In genomic region chr11:1557904-1558831, GRCh38 we compare ENCODE assay signal across 9 cellular contexts. TPM values are rescaled to one million over a fixed set of nuclear protein-coding genes. Genes with fewer than 3 reads are reported as not detected.
DNase-seq lines count a peak whose midpoint lies in the region; ATAC-seq lines count a peak whose summit lies in the region.
"Had no signal": no experiment of that assay in that cellular context is flagged by ENCODE, and none has a peak within 500 bp of the region (broad histone marks: within the 10 kb centered on the region; RNA-seq: fewer than 3 reads in every experiment).

No MANE protein-coding gene starts in this region.

- H3K9me3 Mint-ChIP-seq in natural killer cell treated with Interleukin-12 subunit alpha and Interleukin-12 subunit beta and Interleukin-15 and Interleukin-18, amount 100 ng/mL, for 72 hours = no peaks in the 10 kb centered on the region

- DNase-seq in AG08395 (ENCODE audit: low spot score) (peak; percentile 93), RPMI7951 (ENCODE audit: low read depth) (peak; percentile 65), fibroblast of gingiva (ENCODE audit: low read depth) (peak; percentile 77), SW 1271 (lab: John Stamatoyannopoulos, UW) (no peak), NAMALWA (ENCODE audit: low spot score) (no peak)
- DNase-seq in natural killer cell treated with Interleukin-12 subunit alpha and Interleukin-12 subunit beta and Interleukin-15 and Interleukin-18, amount 100 ng/mL, for 72 hours (ENCODE audit: low spot score) = peak; percentile 38
- DNase-seq in activated CD4-positive, CD25-positive, alpha-beta regulatory T cell (lab: John Stamatoyannopoulos, UW) = no peak
- DNase-seq: COR-L47 had no signal

- H3K36me3 Mint-ChIP-seq in natural killer cell treated with Interleukin-12 subunit alpha and Interleukin-12 subunit beta and Interleukin-15 and Interleukin-18, amount 100 ng/mL, for 72 hours = no peaks in the 10 kb centered on the region

- peaks cover 0 to 8% of the 10 kb centered on the region in 2 donors for H3K27me3 Mint-ChIP-seq in natural killer cell treated with Interleukin-12 subunit alpha and Interleukin-12 subunit beta and Interleukin-15 and Interleukin-18, amount 100 ng/mL, for 72 hours

- no peak overlapping the region for H3K27ac Mint-ChIP-seq in natural killer cell treated with Interleukin-12 subunit alpha and Interleukin-12 subunit beta and Interleukin-15 and Interleukin-18, amount 100 ng/mL, for 72 hours

- H3K4me1 Mint-ChIP-seq in natural killer cell treated with Interleukin-12 subunit alpha and Interleukin-12 subunit beta and Interleukin-15 and Interleukin-18, amount 100 ng/mL, for 72 hours (ENCODE audit: low read depth in 2 of 2) = no peaks in the 10 kb centered on the region

- ATAC-seq in natural killer cell treated with Interleukin-12 subunit alpha and Interleukin-12 subunit beta and Interleukin-15 and Interleukin-18, amount 100 ng/mL, for 72 hours = no peak
- no peak for ATAC-seq in HG03378 (IDR thresholded peaks at IDR 0.05; ENCODE audit: unreplicated experiment)

- no peak overlapping the region for H3K4me3 Mint-ChIP-seq in natural killer cell treated with Interleukin-12 subunit alpha and Interleukin-12 subunit beta and Interleukin-15 and Interleukin-18, amount 100 ng/mL, for 72 hours

RNA-seq across cellular contexts. Expression of gene DUSP8, which starts 13.9 kb away (rescaled TPM):
- total RNA-seq in RPMI7951 (2014; rRNA removed; shearing (Covaris generic)) = 0.10 and 0.24 TPM in 2 replicates
- total RNA-seq in natural killer cell treated with Interleukin-12 subunit alpha and Interleukin-12 subunit beta and Interleukin-15 and Interleukin-18, amount 100 ng/mL, for 72 hours = 1 to 10 TPM; 4.2 to 5.4 TPM

RNA-seq across cellular contexts. Expression of gene KRTAP5-1, which starts 26.9 kb away (rescaled TPM):
- not detected in 2 replicates for total RNA-seq in RPMI7951 (2014; rRNA removed; shearing (Covaris generic))
- total RNA-seq in natural killer cell treated with Interleukin-12 subunit alpha and Interleukin-12 subunit beta and Interleukin-15 and Interleukin-18, amount 100 ng/mL, for 72 hours = not detected

RNA-seq across cellular contexts. Expression of gene KRTAP5-2, which starts 39.9 kb away (rescaled TPM):
- total RNA-seq in RPMI7951 (2014; rRNA removed; shearing (Covaris generic)) = not detected in 2 replicates
- total RNA-seq in natural killer cell treated with Interleukin-12 subunit alpha and Interleukin-12 subunit beta and Interleukin-15 and Interleukin-18, amount 100 ng/mL, for 72 hours = not detected

RNA-seq across cellular contexts. Expression of gene KRTAP5-3, which starts 50.1 kb away (rescaled TPM):
- not detected in 2 replicates for total RNA-seq in RPMI7951 (2014; rRNA removed; shearing (Covaris generic))
- total RNA-seq in natural killer cell treated with Interleukin-12 subunit alpha and Interleukin-12 subunit beta and Interleukin-15 and Interleukin-18, amount 100 ng/mL, for 72 hours = not detected

Comparison
In these comparisons a context has a peak if more than half of its experiments do, and no peak if none do; other contexts are left out.
1. DNase-seq: peak in AG08395 (single experiment), RPMI7951 (single experiment), fibroblast of gingiva (single experiment) and natural killer cell treated with Interleukin-12 subunit alpha and Interleukin-12 subunit beta and Interleukin-15 and Interleukin-18, amount 100 ng/mL, for 72 hours (single experiment); none in SW 1271 (0 of 2), NAMALWA (single experiment) and activated CD4-positive, CD25-positive, alpha-beta regulatory T cell (0 of 4).